ENCODE assay signal across 22 cellular contexts in the genomic region with DNA sequence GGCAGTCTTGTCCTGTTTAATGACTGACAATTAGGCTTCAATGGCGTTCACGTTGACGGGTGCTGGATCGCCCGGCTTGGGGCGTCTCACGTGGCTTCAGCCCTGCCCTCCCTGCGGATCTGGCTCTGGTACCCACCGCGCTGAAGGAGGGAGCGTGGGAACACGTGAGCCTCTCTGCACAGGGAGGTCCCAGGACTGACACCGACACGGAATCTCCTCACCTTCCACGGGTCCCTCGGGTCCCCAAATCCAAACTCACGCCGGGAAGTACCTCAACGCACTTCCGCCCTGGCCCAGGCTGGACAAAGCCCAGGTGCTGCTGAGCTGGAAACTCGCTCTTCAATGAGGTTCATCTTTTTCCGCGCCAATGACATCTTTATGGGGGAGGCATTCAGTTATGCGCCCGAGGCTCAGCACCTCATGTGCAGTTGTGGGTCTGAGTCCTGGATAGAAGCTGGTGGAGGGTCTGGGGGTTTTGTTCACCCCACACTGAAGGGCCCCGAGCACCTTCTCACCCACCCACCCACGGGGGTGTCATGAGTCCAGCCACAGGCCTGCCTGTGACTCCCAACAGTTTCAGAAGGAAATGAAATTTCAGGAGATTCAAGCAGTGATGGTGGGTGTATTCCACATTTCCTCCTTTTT.
DNase-seq lines count a peak whose midpoint lies in the region; ATAC-seq and TF ChIP-seq lines count a peak whose summit lies in the region.
"Had no signal": no experiment of that assay in that cellular context is flagged by ENCODE, and none has a peak within 500 bp of the region (broad histone marks: within the 10 kb centered on the region; RNA-seq: fewer than 3 reads in every experiment).

No MANE protein-coding gene starts in this region.

- H3K23ac ChIP-seq in H9 (ENCODE audit: insufficient read length, low read depth, low read length), result no peak overlapping the region

- no peak overlapping the region for H2BK20ac ChIP-seq in H9 (ENCODE audit: low read depth, low read length, poor library complexity, severe bottlenecking)

- TF ChIP-seq CTCF in C4-2B (conservative IDR thresholded peaks at IDR 0.05), result no peak
- no peak for TF ChIP-seq CTCF in H9 (conservative IDR thresholded peaks at IDR 0.05)
- no peak for TF ChIP-seq CTCF in endodermal cell (conservative IDR thresholded peaks at IDR 0.05)

- no peak overlapping the region for H3K4me3 Mint-ChIP-seq in H9
- H3K4me3 Mint-ChIP-seq in endodermal cell, result no peak overlapping the region

- no peaks in the 10 kb centered on the region for H3K79me2 ChIP-seq in H9 (ENCODE audit: insufficient read depth, low read length)

- peaks cover 4 to 13% of the 10 kb centered on the region in 2 experiments for H3K4me1 Mint-ChIP-seq in H9
- H3K4me1 Mint-ChIP-seq in endodermal cell, result peaks cover 2% of the 10 kb centered on the region

- H3K18ac ChIP-seq in H9 (ENCODE audit: insufficient read length, low read depth, low read length), result no peak overlapping the region

- no peak overlapping the region for H3K56ac ChIP-seq in H9 (ENCODE audit: insufficient read length, low read depth, low read length)

- H3K27me3 ChIP-seq in H9 (ENCODE audit: insufficient read depth, low read length) (no peaks in the 10 kb centered on the region), endodermal cell (ENCODE audit: control insufficient read depth, insufficient read depth, low read length, poor library complexity, severe bottlenecking) (no peaks in the 10 kb centered on the region)
- H3K27me3 ChIP-seq: Peyer's patch, SJCRH30 had no signal

- no peak overlapping the region for H3T11ph ChIP-seq in H9 (ENCODE audit: low read length)

- intact Hi-C loops in posterior vena cava (cut with DNase I), result loop anchor here in 1 of 2 donors (10.0 kb wide), 1 partner anchor 354 kb away; no protein-coding TSS in a partner anchor

- no peak for ATAC-seq in esophagus mucosa
- ATAC-seq: HepG2 had no signal

- no peaks in the 10 kb centered on the region for H4K20me1 ChIP-seq in H9 (ENCODE audit: control insufficient read depth, insufficient read depth, insufficient read length)

- no peak overlapping the region for H4K8ac ChIP-seq in H9 (replicated peaks; ENCODE audit: insufficient read length, low read depth, low read length)

- H3K36me3 ChIP-seq in endodermal cell (ENCODE audit: control insufficient read depth, insufficient read depth, low read length), result no peaks in the 10 kb centered on the region
- H3K36me3 ChIP-seq: HAP-1, Peyer's patch, SJCRH30 had no signal

- no peak overlapping the region for H3K4ac ChIP-seq in H9 (ENCODE audit: low read depth, low read length)

- no peaks in the 10 kb centered on the region for H3K23me2 ChIP-seq in H9 (ENCODE audit: insufficient read length, low read depth, low read length, poor library complexity, severe bottlenecking)

- no peaks in the 10 kb centered on the region for H3K79me1 ChIP-seq in H9 (ENCODE audit: insufficient read depth, low read depth, low read length, poor library complexity, severe bottlenecking)

- H3K4me1 ChIP-seq in H9 (ENCODE audit: insufficient read depth, low read length) (no peaks in the 10 kb centered on the region), endodermal cell (ENCODE audit: control insufficient read depth, insufficient read depth, low read length) (no peaks in the 10 kb centered on the region)
- H3K4me1 ChIP-seq: HAP-1, Peyer's patch, SJCRH30 had no signal

- H3K36me3 Mint-ChIP-seq in H9 (ENCODE audit: insufficient read depth in 1 of 3, low read depth in 3 of 3) (no peaks in the 10 kb centered on the region), endodermal cell (ENCODE audit: low read depth) (no peaks in the 10 kb centered on the region)

- no peak overlapping the region for H2BK5ac ChIP-seq in H9 (ENCODE audit: insufficient read length, low read length)

- no peak overlapping the region for H3K4me3 ChIP-seq in endodermal cell (ENCODE audit: low read length)
- H3K4me3 ChIP-seq: HAP-1, Peyer's patch, SJCRH30 had no signal

- H3K9me3 Mint-ChIP-seq in H9 (no peaks in the 10 kb centered on the region), endodermal cell (no peaks in the 10 kb centered on the region)

- no peak overlapping the region for H4K5ac ChIP-seq in H9 (ENCODE audit: insufficient read length, low read depth, low read length)

- H2BK12ac ChIP-seq in H9 (ENCODE audit: insufficient read length, low read depth, low read length), result no peak overlapping the region

- no CpG with 5 or more reads among the region's 27 CpGs for WGBS in H9 (ENCODE audit: extremely low coverage, insufficient read length, low lambda C conversion rate)
- WGBS in endodermal cell (ENCODE audit: insufficient coverage in 1 of 2, insufficient read length in 1 of 2), 2 experiments, result 89 to 95% methylated on average over 20 to 27 of the region's 27 CpGs

- peak overlapping the region; percentile 68; the same call in 1 of the 2 replicates for H3K14ac ChIP-seq in H9 (ENCODE audit: insufficient read depth, low read length)

- H2BK120ac ChIP-seq in H9 (ENCODE audit: low read depth, low read length, poor library complexity, severe bottlenecking), result no peak overlapping the region

- H3K4me2 ChIP-seq in H9 (ENCODE audit: insufficient read depth, insufficient read length, low read length), result no peak overlapping the region

- no peak overlapping the region for H4K91ac ChIP-seq in H9 (ENCODE audit: insufficient read length, low read depth, low read length)

- H3K27ac ChIP-seq in C4-2B (peak overlapping the region; percentile 97), H9 (ENCODE audit: insufficient read length, low read depth, low read length) (no peak overlapping the region), endodermal cell (ENCODE audit: low read depth, low read length) (no peak overlapping the region)
- H3K27ac ChIP-seq: HL-60, Peyer's patch, SJCRH30 had no signal

- H2BK15ac ChIP-seq in H9 (ENCODE audit: low read depth, low read length), result no peak overlapping the region

- peak; percentile 28 for DNase-seq in H9
- DNase-seq in endodermal cell, result peak; percentile 45
- DNase-seq in posterior vena cava (ENCODE audit: low spot score), result peak; percentile 54
- DNase-seq in stimulated activated CD4-positive, alpha-beta T cell treated with anti-CD3 and anti-CD28 coated beads, Interleukin-4, amount 100 ng/mL, for 24 hours, result no peak
- no peak for DNase-seq in anterior cingulate cortex (lab: John Stamatoyannopoulos, UW)
- DNase-seq in iPS-NIHi11 (ENCODE audit: low spot score), result no peak
- DNase-seq: AML-193, C1 segment of cervical spinal cord, KBM-7, NCI-H1092 treated with DMSO at 0.1 percent for 48 hours, NCI-H146, NCI-H2029, NCI-H345, NCI-H524, NCI-H774, Peyer's patch, SJCRH30 had no signal

- H3K9ac ChIP-seq in H9 (ENCODE audit: extremely low read depth, insufficient read length, low read length) (no peak overlapping the region), endodermal cell (ENCODE audit: extremely low read depth, low read length, poor library complexity, severe bottlenecking) (no peak overlapping the region)

- no peak overlapping the region for H2AFZ ChIP-seq in H9 (ENCODE audit: low read length)

- H2AK5ac ChIP-seq in H9 (ENCODE audit: insufficient read length, low read length), result no peak overlapping the region

- H3K27ac Mint-ChIP-seq in H9, result no peak overlapping the region
- no peak overlapping the region for H3K27ac Mint-ChIP-seq in endodermal cell

- H3K27me3 Mint-ChIP-seq in H9 (ENCODE audit: low read depth) (peaks cover 12% of the 10 kb centered on the region), endodermal cell (ENCODE audit: insufficient read depth) (peaks cover 3% of the 10 kb centered on the region)

- H3K9me3 ChIP-seq in H9 (ENCODE audit: control insufficient read depth, low read depth, low read length) (no peaks in the 10 kb centered on the region), endodermal cell (ENCODE audit: control insufficient read depth, low read length) (no peaks in the 10 kb centered on the region)
- H3K9me3 ChIP-seq: HAP-1, Peyer's patch, SJCRH30 had no signal

Comparison
In these comparisons a context has a peak if more than half of its experiments do, and no peak if none do; other contexts are left out.
1. DNase-seq: peak in H9 (single experiment), endodermal cell (single experiment) and posterior vena cava (single experiment); none in stimulated activated CD4-positive, alpha-beta T cell treated with anti-CD3 and anti-CD28 coated beads, Interleukin-4, amount 100 ng/mL, for 24 hours (single experiment), anterior cingulate cortex (0 of 58) and iPS-NIHi11 (single experiment).